In genomic region chr5:92309336-92309991, GRCh38 we compare ENCODE assay signal across 8 cellular contexts.
DNase-seq lines count a peak whose midpoint lies in the region; ATAC-seq and TF ChIP-seq lines count a peak whose summit lies in the region.
"Had no signal": no experiment of that assay in that cellular context is flagged by ENCODE, and none has a peak within 500 bp of the region (broad histone marks: within the 10 kb centered on the region; RNA-seq: fewer than 3 reads in every experiment).

No MANE protein-coding gene starts in this region.

- H4K5ac ChIP-seq in IMR-90 (ENCODE audit: low read depth, low read length) = no peak overlapping the region

- H3K27me3 ChIP-seq in IMR-90 (ENCODE audit: control insufficient read depth, insufficient read depth, low read length) = no peaks in the 10 kb centered on the region
- H3K27me3 ChIP-seq in left lung = no peaks in the 10 kb centered on the region

- H3K79me1 ChIP-seq in IMR-90 (ENCODE audit: low read depth in 1 of 2, low read length in 2 of 2) = no peaks in the 10 kb centered on the region

- H3K9me3 Mint-ChIP-seq in activated CD4-positive, alpha-beta memory T cell treated with anti-CD3 and anti-CD28 coated beads, Interleukin-2, amount 10 ng/mL, durations not matched to agents 7 days and 5 days = no peaks in the 10 kb centered on the region
- H3K9me3 Mint-ChIP-seq: T-helper 1 cell treated with Interleukin-12 subunit alpha and Interleukin-12 subunit beta and Interleukin-4 antibody, amounts not matched to agents 30 μg/mL and 1 μg/mL, for 36 hours had no signal

- dilution Hi-C loops in IMR-90 (cut with HindIII; ENCODE audit: low sequenced_read_pairs, unreplicated experiment) = no loop called here

- H2AFZ ChIP-seq in IMR-90 (replicated peaks; ENCODE audit: low read length, poor library complexity) = no peak overlapping the region

- H3K4me2 ChIP-seq in IMR-90 (ENCODE audit: low read depth, low read length) = no peak overlapping the region

- no peak overlapping the region for H2BK15ac ChIP-seq in IMR-90 (ENCODE audit: low read depth, low read length)

- CTCF ChIA-PET in IMR-90 (lab: Yijun Ruan, JAX) = no interaction called here
- CTCF ChIA-PET in activated CD4-positive, alpha-beta memory T cell treated with anti-CD3 and anti-CD28 coated beads, Interleukin-2, amount 10 ng/mL, durations not matched to agents 7 days and 5 days (lab: Charles Lee) = no interaction called here

- H4K8ac ChIP-seq in IMR-90 (ENCODE audit: low read depth in 2 of 2, low read length in 2 of 2) = no peak overlapping the region

- DNase-seq in GM10266 (ENCODE audit: extremely low spot score) (peak; percentile 7), IMR-90 (peak; percentile 59), left lung (no peak)
- DNase-seq in activated CD4-positive, alpha-beta memory T cell treated with anti-CD3 and anti-CD28 coated beads, Interleukin-2, amount 10 ng/mL, durations not matched to agents 7 days and 5 days = no peak

- BruUV-seq in IMR-90 (replicated peaks; lab: Mats Ljungman, UMichigan) = no TSS peak

- no peaks in the 10 kb centered on the region for H3K9me1 ChIP-seq in IMR-90 (ENCODE audit: insufficient read depth, low read length)

- no peak overlapping the region for H2BK120ac ChIP-seq in IMR-90 (ENCODE audit: low read depth, low read length)

- TF ChIP-seq RAD21 in IMR-90 (IDR thresholded peaks at IDR 0.05; ENCODE audit: low read length) = peak; percentile 77

- no peaks in the 10 kb centered on the region for H3K36me3 ChIP-seq in IMR-90 (ENCODE audit: control insufficient read depth, insufficient read depth, low read length)
- no peaks in the 10 kb centered on the region for H3K36me3 ChIP-seq in left lung

- no peak overlapping the region for H4K91ac ChIP-seq in IMR-90 (ENCODE audit: insufficient read depth, low read depth, low read length)

- H3K27ac ChIP-seq in IMR-90 (ENCODE audit: insufficient read depth, low read length) (no peak overlapping the region), left lung (no peak overlapping the region)

- POLR2A ChIA-PET in IMR-90 (lab: Charles Lee; ENCODE audit: unreplicated experiment) = no interaction called here
- POLR2A ChIA-PET in activated CD4-positive, alpha-beta memory T cell treated with anti-CD3 and anti-CD28 coated beads, Interleukin-2, amount 10 ng/mL, durations not matched to agents 7 days and 5 days (lab: Charles Lee) = no interaction called here

- no peaks in the 10 kb centered on the region for H3K4me1 Mint-ChIP-seq in activated CD4-positive, alpha-beta memory T cell treated with anti-CD3 and anti-CD28 coated beads, Interleukin-2, amount 10 ng/mL, durations not matched to agents 7 days and 5 days

- H3K4me1 ChIP-seq in IMR-90 (ENCODE audit: control insufficient read depth, insufficient read depth, low read length) = no peaks in the 10 kb centered on the region
- H3K4me1 ChIP-seq in left lung = no peaks in the 10 kb centered on the region

- no peak overlapping the region for H3K9ac ChIP-seq in IMR-90 (ENCODE audit: low read depth, low read length)

- TF ChIP-seq CTCF in GM10266 (IDR thresholded peaks at IDR 0.05; ENCODE audit: control insufficient read depth, insufficient read depth, low read depth, missing control alignments) (peak; percentile 45), IMR-90 (conservative IDR thresholded peaks at IDR 0.05; ENCODE audit: low read depth, low read length) (peak; percentile 66), WI38 (IDR thresholded peaks at IDR 0.05; ENCODE audit: low read depth, low read length) (peak; percentile 21; the same call in 1 of the 2 replicates), left lung (IDR thresholded peaks at IDR 0.05) (peak in 1 of 2 donors; percentile 23)

- intact Hi-C loops in IMR-90 (cut with micrococcal nuclease) = loop anchor here (2.0 to 5.0 kb wide), 3 partner anchors 381 to 1271 kb away; partner anchors contain the start of gene NR2F1-AS1
- intact Hi-C loops in left lung (cut with DNase I) = no loop called here

- no peaks in the 10 kb centered on the region for H4K20me1 ChIP-seq in IMR-90 (ENCODE audit: insufficient read depth, low read length)

- no peak overlapping the region for H3K56ac ChIP-seq in IMR-90 (ENCODE audit: extremely low read depth, insufficient read depth, low read length)

- H3K9me3 ChIP-seq in IMR-90 (ENCODE audit: control insufficient read depth, insufficient read depth, low read length) = no peaks in the 10 kb centered on the region
- no peaks in the 10 kb centered on the region for H3K9me3 ChIP-seq in left lung

- no peak overlapping the region for H3K14ac ChIP-seq in IMR-90 (replicated peaks; ENCODE audit: low read depth, low read length)

- H3K18ac ChIP-seq in IMR-90 (ENCODE audit: low read depth, low read length) = no peak overlapping the region

- no peak overlapping the region for H2AK5ac ChIP-seq in IMR-90 (ENCODE audit: low read depth, low read length)

- H3K36me3 Mint-ChIP-seq in activated CD4-positive, alpha-beta memory T cell treated with anti-CD3 and anti-CD28 coated beads, Interleukin-2, amount 10 ng/mL, durations not matched to agents 7 days and 5 days (ENCODE audit: low read depth) = no peaks in the 10 kb centered on the region

- TF ChIP-seq POLR2A in IMR-90 (IDR thresholded peaks at IDR 0.05; ENCODE audit: low read depth, low read length) = no peak

- H2AK9ac ChIP-seq in IMR-90 (replicated peaks; ENCODE audit: low read depth, low read length, poor library complexity) = no peak overlapping the region

- H2BK5ac ChIP-seq in IMR-90 (ENCODE audit: low read depth, low read length, poor library complexity, severe bottlenecking) = no peak overlapping the region

- H3K4me3 Mint-ChIP-seq in activated CD4-positive, alpha-beta memory T cell treated with anti-CD3 and anti-CD28 coated beads, Interleukin-2, amount 10 ng/mL, durations not matched to agents 7 days and 5 days = no peak overlapping the region
- H3K4me3 Mint-ChIP-seq: T-helper 1 cell treated with Interleukin-12 subunit alpha and Interleukin-12 subunit beta and Interleukin-4 antibody, amounts not matched to agents 30 μg/mL and 1 μg/mL, for 36 hours had no signal

- H3K23ac ChIP-seq in IMR-90 (ENCODE audit: low read depth, low read length) = no peak overlapping the region

- no peak overlapping the region for H2BK20ac ChIP-seq in IMR-90 (ENCODE audit: low read depth, low read length)

- H3K27ac Mint-ChIP-seq in activated CD4-positive, alpha-beta memory T cell treated with anti-CD3 and anti-CD28 coated beads, Interleukin-2, amount 10 ng/mL, durations not matched to agents 7 days and 5 days = no peak overlapping the region
- H3K27ac Mint-ChIP-seq: T-helper 1 cell treated with Interleukin-12 subunit alpha and Interleukin-12 subunit beta and Interleukin-4 antibody, amounts not matched to agents 30 μg/mL and 1 μg/mL, for 36 hours had no signal

- no peak overlapping the region for H3K4ac ChIP-seq in IMR-90 (ENCODE audit: low read depth, low read length)

- in situ Hi-C loops in IMR-90 (cut with MboI; ENCODE audit: low sequenced_read_pairs) = loop anchor here (25.0 kb wide), 4 partner anchors 778 to 1603 kb away; partner anchors contain the start of genes NR2F1 and NR2F1-AS1

- H3K4me3 ChIP-seq in IMR-90 (ENCODE audit: insufficient read depth, low read depth, low read length) (no peak overlapping the region), WI38 (ENCODE audit: low read depth, low read length) (no peak overlapping the region), left lung (no peak overlapping the region)

- ATAC-seq in IMR-90 (ENCODE audit: low read depth) (peak; percentile 74), left lung (peak; percentile 31), GM18907 (IDR thresholded peaks at IDR 0.05; ENCODE audit: unreplicated experiment) (no peak), GM19452 (IDR thresholded peaks at IDR 0.05; ENCODE audit: unreplicated experiment) (no peak)

- no peaks in the 10 kb centered on the region for H3K27me3 Mint-ChIP-seq in activated CD4-positive, alpha-beta memory T cell treated with anti-CD3 and anti-CD28 coated beads, Interleukin-2, amount 10 ng/mL, durations not matched to agents 7 days and 5 days

TF ChIP-seq in IMR-90, 13 proteins besides CTCF, POLR2A, EP300 and RAD21:
- TF ChIP-seq MXI1 (IDR thresholded peaks at IDR 0.05; ENCODE audit: borderline replicate concordance, low read depth, low read length) (no peak), SMC3 (IDR thresholded peaks at IDR 0.05; ENCODE audit: low read depth, low read length) (peak; percentile 74), RCOR1 (IDR thresholded peaks at IDR 0.05; ENCODE audit: insufficient replicate concordance, low read length) (no peak)
TF ChIP-seq in IMR-90: peak in this region for 1.

Comparison
In these comparisons a context has a peak if more than half of its experiments do, and no peak if none do; other contexts are left out.
1. DNase-seq: peak in GM10266 (single experiment) and IMR-90 (single experiment); none in left lung (0 of 2) and activated CD4-positive, alpha-beta memory T cell treated with anti-CD3 and anti-CD28 coated beads, Interleukin-2, amount 10 ng/mL, durations not matched to agents 7 days and 5 days (single experiment).
2. ATAC-seq: peak in IMR-90 (single experiment) and left lung (single experiment); none in GM18907 (single experiment) and GM19452 (single experiment).